Comparison of ENCODE assay signal across 11 cellular contexts in the genomic region with DNA sequence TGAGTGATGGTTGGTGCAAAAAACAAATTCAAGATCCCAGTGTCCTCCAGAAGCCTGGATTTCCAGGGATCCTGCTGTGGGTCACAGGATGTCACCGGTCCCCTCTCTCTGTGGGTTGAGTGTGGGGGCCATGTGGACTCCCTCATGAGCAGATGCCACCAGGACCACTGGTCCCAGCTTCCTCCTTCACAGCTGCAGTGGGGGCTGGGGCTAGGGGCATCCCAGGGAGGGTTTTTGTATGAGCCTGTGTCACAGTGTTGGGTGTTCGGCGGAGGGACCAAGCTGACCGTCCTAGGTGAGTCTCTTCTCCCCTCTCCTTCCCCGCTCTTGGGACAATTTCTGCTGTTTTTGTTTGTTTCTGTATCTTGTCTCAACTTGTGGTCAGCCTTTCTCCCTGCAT. TPM values are rescaled to one million over a fixed set of nuclear protein-coding genes. Genes with fewer than 3 reads are reported as not detected.
DNase-seq lines count a peak whose midpoint lies in the region; ATAC-seq, FAIRE-seq and TF ChIP-seq lines count a peak whose summit lies in the region.
"Not testable (repeated sequence)": the region's sequence is repeated elsewhere in the genome, so short reads cannot be mapped to it uniquely, and the experiment has no call there.
"Had no signal": no experiment of that assay in that cellular context is flagged by ENCODE, and none has a peak within 500 bp of the region (broad histone marks: within the 10 kb centered on the region; RNA-seq: fewer than 3 reads in every experiment).

No MANE protein-coding gene starts in this region.

- FAIRE-seq in kidney (lab: Jason Lieb, UNC) = not testable (repeated sequence)

- H3K27me3 Mint-ChIP-seq in IgD-negative memory B cell; activated naive CD8-positive, alpha-beta T cell treated with anti-CD3 and anti-CD28 coated beads, Interleukin-2, amount 50 U/mL, for 24 hours: not testable (repeated sequence)
- peaks cover 38% of the 10 kb centered on the region for H3K27me3 Mint-ChIP-seq in nephron progenitor cell (ENCODE audit: low read depth, poor library complexity)

- not testable (repeated sequence) for DNase-seq in DND-41; SJCRH30; activated naive CD8-positive, alpha-beta T cell treated with anti-CD3 and anti-CD28 coated beads, Interleukin-2, amount 50 U/mL, for 24 hours; nephron progenitor cell
- peak; percentile 31 for DNase-seq in kidney

- not testable (repeated sequence) for H3K4me3 ChIP-seq in DND-41 (ENCODE audit: low read depth in 1 of 2, low read length in 2 of 2); SJCRH30; kidney (ENCODE audit: low read length in 2 of 2)

- 0 out of 3 replicates have a peak, but pooled peaks have one; percentile 21 for ATAC-seq in DND-41 (ENCODE audit: insufficient read depth, low read depth)
- not testable (repeated sequence) for ATAC-seq in activated naive CD8-positive, alpha-beta T cell treated with anti-CD3 and anti-CD28 coated beads, Interleukin-2, amount 50 U/mL, for 24 hours

- not testable (repeated sequence) for TF ChIP-seq CTCF in DND-41 (IDR thresholded peaks at IDR 0.05; ENCODE audit: borderline replicate concordance, extremely low read depth, low read length, poor library complexity, severe bottlenecking); kidney (IDR thresholded peaks at IDR 0.05; ENCODE audit: borderline replicate concordance, extremely low read depth, insufficient read depth); nephron progenitor cell (IDR thresholded peaks at IDR 0.05)

- not testable (repeated sequence) for H4K20me1 ChIP-seq in DND-41 (ENCODE audit: insufficient read depth, low read length)

- H3K4me2 ChIP-seq in DND-41 (ENCODE audit: insufficient read depth, low read length) = not testable (repeated sequence)

- H3K4me1 Mint-ChIP-seq in IgD-negative memory B cell = peaks cover 13 to 37% (median 22%) of the 10 kb centered on the region in 3 donors
- not testable (repeated sequence) for H3K4me1 Mint-ChIP-seq in activated naive CD8-positive, alpha-beta T cell treated with anti-CD3 and anti-CD28 coated beads, Interleukin-2, amount 50 U/mL, for 24 hours; nephron progenitor cell

- not testable (repeated sequence) for H3K9me3 ChIP-seq in DND-41 (ENCODE audit: insufficient read depth, low read length, severe bottlenecking); SJCRH30 (replicated peaks); kidney (ENCODE audit: control insufficient read depth in 1 of 2, low read length in 2 of 2)

- intact Hi-C loops in kidney (cut with DNase I) = not testable (repeated sequence)

- H3K27me3 ChIP-seq in DND-41 (ENCODE audit: insufficient read depth, low read length, poor library complexity); SJCRH30: not testable (repeated sequence)

- H3K4me3 Mint-ChIP-seq in IgD-negative memory B cell = peak overlapping the region; percentile 34 to 89 (median 80)
- H3K4me3 Mint-ChIP-seq in activated naive CD8-positive, alpha-beta T cell treated with anti-CD3 and anti-CD28 coated beads, Interleukin-2, amount 50 U/mL, for 24 hours = peak overlapping the region; percentile 13
- H3K4me3 Mint-ChIP-seq in nephron progenitor cell = not testable (repeated sequence)

- not testable (repeated sequence) for H3K36me3 Mint-ChIP-seq in IgD-negative memory B cell; activated naive CD8-positive, alpha-beta T cell treated with anti-CD3 and anti-CD28 coated beads, Interleukin-2, amount 50 U/mL, for 24 hours (ENCODE audit: low read depth); nephron progenitor cell (ENCODE audit: low read depth)

- not testable (repeated sequence) for H3K36me3 ChIP-seq in DND-41 (ENCODE audit: insufficient read depth, low read length); SJCRH30; kidney (ENCODE audit: control insufficient read depth in 1 of 2, insufficient read depth in 2 of 2, low read length in 2 of 2)

- H3K27ac Mint-ChIP-seq in IgD-negative memory B cell (peak overlapping the region in 1 of 3 donors; percentile 82), nephron progenitor cell (peak overlapping the region; percentile 45)
- H3K27ac Mint-ChIP-seq in activated naive CD8-positive, alpha-beta T cell treated with anti-CD3 and anti-CD28 coated beads, Interleukin-2, amount 50 U/mL, for 24 hours = not testable (repeated sequence)

- H3K27ac ChIP-seq in DND-41 (ENCODE audit: low read length) (0 out of 2 replicates have a peak overlapping the region, but pooled peaks have one; percentile 31), SJCRH30 (peak overlapping the region; percentile 94)
- not testable (repeated sequence) for H3K27ac ChIP-seq in kidney (ENCODE audit: low read depth in 2 of 2, low read length in 2 of 2)

- not testable (repeated sequence) for H3K79me2 ChIP-seq in DND-41 (ENCODE audit: insufficient read depth, low read length)

- not testable (repeated sequence) for H3K9ac ChIP-seq in DND-41 (ENCODE audit: low read depth, low read length); kidney (ENCODE audit: low read length in 2 of 2)

- H3K4me1 ChIP-seq in DND-41 (ENCODE audit: insufficient read depth, low read length) (peaks cover 26% of the 10 kb centered on the region), SJCRH30 (peaks cover 36% of the 10 kb centered on the region)
- not testable (repeated sequence) for H3K4me1 ChIP-seq in kidney (ENCODE audit: control insufficient read depth in 1 of 2, insufficient read depth in 1 of 2, low read depth in 1 of 2, low read length in 2 of 2)

- H2AFZ ChIP-seq in DND-41 (ENCODE audit: low read depth, low read length) = not testable (repeated sequence)

- H3K9me3 Mint-ChIP-seq in IgD-negative memory B cell; activated naive CD8-positive, alpha-beta T cell treated with anti-CD3 and anti-CD28 coated beads, Interleukin-2, amount 50 U/mL, for 24 hours; nephron progenitor cell: not testable (repeated sequence)

RNA-seq across cellular contexts. Expression of a gene that starts 17.1 kb away (rescaled TPM):
- polyA plus RNA-seq in IgD-negative memory B cell (195 TPM), kidney (ENCODE audit: insufficient read depth, low read depth, low replicate concordance) (1.9 TPM)
- total RNA-seq in SJCRH30 (2014; rRNA removed; shearing (Covaris generic)) = 0.94 and 1.0 TPM in 2 replicates
- 103 TPM for total RNA-seq in kidney
- total RNA-seq: Caco-2; CD8-positive, alpha-beta memory T cell; Daoy; H9; IMR-90 had no signal
- polyA plus RNA-seq: CD8-positive, alpha-beta memory T cell; IMR-90 had no signal

Comparison
In these comparisons a context has a peak if more than half of its experiments do, and no peak if none do; other contexts are left out.
1. RNA of a gene that starts 17.1 kb away (total RNA-seq): 103 TPM in kidney (single experiment); 0.94 to 1.0 TPM in SJCRH30; every median in the first group is over 10 times any median in the second.